In the genomic region with DNA sequence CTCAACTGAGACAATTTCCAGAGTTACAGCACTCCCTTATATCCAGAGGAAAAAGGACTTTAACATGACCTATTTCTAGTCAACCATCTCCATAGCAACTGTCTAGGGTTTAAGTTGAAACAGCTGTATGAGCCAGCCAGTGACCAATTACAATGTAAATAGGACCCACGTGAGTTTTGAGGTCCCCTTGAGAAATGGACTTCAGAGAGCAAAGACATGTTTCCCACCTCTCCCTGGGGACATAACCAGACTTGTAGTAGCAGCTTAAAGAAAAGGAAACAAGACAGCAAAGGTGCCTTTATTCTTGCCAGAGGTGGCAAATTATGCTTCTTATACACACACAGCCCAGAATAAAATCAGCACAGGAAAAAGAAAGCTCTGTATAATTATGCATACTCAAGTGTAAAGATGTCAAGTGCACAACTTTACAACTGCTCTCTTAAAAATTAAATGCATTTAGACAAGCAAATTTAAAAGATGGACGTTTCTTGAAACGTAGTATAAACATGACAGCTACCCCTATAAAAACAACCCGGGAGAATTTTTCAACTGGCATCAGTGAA, we compare ENCODE assay signal across 8 cellular contexts. TPM values are rescaled to one million over a fixed set of nuclear protein-coding genes. Genes with fewer than 3 reads are reported as not detected.
A peak's percentile ranks its signal among the peaks of the same experiment; 100 is the strongest.
DNase-seq lines count a peak whose midpoint lies in the region; ATAC-seq and TF ChIP-seq lines count a peak whose summit lies in the region.

No MANE protein-coding gene starts in this region.

- H3K4me3 Mint-ChIP-seq in progenitor cell of endocrine pancreas (ENCODE audit: low read depth): no peak overlapping the region

- H3K4me1 ChIP-seq in PC-3 (ENCODE audit: insufficient read depth, low read length): peaks cover 24% of the 10 kb centered on the region
- H3K4me1 ChIP-seq in colonic mucosa: no peaks in the 10 kb centered on the region

- peaks cover 11% of the 10 kb centered on the region for H3K4me1 Mint-ChIP-seq in progenitor cell of endocrine pancreas (ENCODE audit: low read depth)

- no peak overlapping the region for H3K27ac Mint-ChIP-seq in progenitor cell of endocrine pancreas

- peak overlapping the region; percentile 69 for H3K4me2 ChIP-seq in PC-3 (ENCODE audit: low read length)

- ATAC-seq in HG02642 (IDR thresholded peaks at IDR 0.05; ENCODE audit: poor library complexity, unreplicated experiment) (peak; percentile 89), PC-3 (peak; percentile 96)

- H3F3A ChIP-seq in PC-3 (ENCODE audit: low read length, unreplicated experiment): no peaks in the 10 kb centered on the region

- DNase-seq in SHP77 (lab: John Stamatoyannopoulos, UW): peak; percentile 33 to 49
- DNase-seq in SHP77 treated with DMSO at 0.1 percent for 48 hours (lab: John Stamatoyannopoulos, UW): no peak
- DNase-seq in PC-3: peak; percentile 93
- DNase-seq in inferior parietal cortex (ENCODE audit: extremely low spot score): peak; percentile 19
- no peak for DNase-seq in progenitor cell of endocrine pancreas (ENCODE audit: low spot score, unreplicated experiment)
- DNase-seq in stimulated activated CD4-positive, alpha-beta T cell treated with anti-CD3 and anti-CD28 coated beads, Interleukin-2, amount 100 ng/mL, for 48 hours: no peak
- DNase-seq in colonic mucosa: no peak

- H2AFZ ChIP-seq in PC-3 (ENCODE audit: low read length): no peak overlapping the region

- TF ChIP-seq CTCF in PC-3 (conservative IDR thresholded peaks at IDR 0.05; ENCODE audit: low read depth, low read length): no peak
- no peak for TF ChIP-seq CTCF in progenitor cell of endocrine pancreas (IDR thresholded peaks at IDR 0.05; ENCODE audit: unreplicated experiment)
- no peak for TF ChIP-seq CTCF in colonic mucosa (IDR thresholded peaks at IDR 0.05)

- no peaks in the 10 kb centered on the region for H3K27me3 Mint-ChIP-seq in progenitor cell of endocrine pancreas

- H3K9me2 ChIP-seq in PC-3 (replicated peaks; ENCODE audit: low read length): no peaks in the 10 kb centered on the region

- BruUV-seq in PC-3 (replicated peaks; lab: Mats Ljungman, UMichigan): no TSS peak

- peaks cover 7% of the 10 kb centered on the region; the same call in 1 of the 2 replicates for H3K79me2 ChIP-seq in PC-3 (ENCODE audit: low read length)

- H3K36me3 Mint-ChIP-seq in progenitor cell of endocrine pancreas (ENCODE audit: insufficient read depth): peaks cover 7% of the 10 kb centered on the region

- no peaks in the 10 kb centered on the region for H3K27me3 ChIP-seq in PC-3 (ENCODE audit: low read length)
- no peaks in the 10 kb centered on the region for H3K27me3 ChIP-seq in colonic mucosa

- no peaks in the 10 kb centered on the region for H3K9me3 ChIP-seq in PC-3 (ENCODE audit: low read length)
- H3K9me3 ChIP-seq in colonic mucosa: no peaks in the 10 kb centered on the region

- no peaks in the 10 kb centered on the region for H4K20me1 ChIP-seq in PC-3 (ENCODE audit: low read length)

- POLR2A ChIA-PET in PC-3 (lab: Charles Lee; ENCODE audit: unreplicated experiment): no interaction called here

- H3K27ac ChIP-seq in PC-3 (ENCODE audit: low read length) (peak overlapping the region; percentile 76), colonic mucosa (no peak overlapping the region)

- no peaks in the 10 kb centered on the region for H3K36me3 ChIP-seq in PC-3 (ENCODE audit: low read depth, low read length)
- H3K36me3 ChIP-seq in colonic mucosa: no peaks in the 10 kb centered on the region

- H3K4me3 ChIP-seq in PC-3 (ENCODE audit: low read length) (peak overlapping the region; percentile 11; the same call in 1 of the 2 replicates), colonic mucosa (no peak overlapping the region)

- H3K9ac ChIP-seq in PC-3 (ENCODE audit: low read length) (peak overlapping the region; percentile 46), colonic mucosa (ENCODE audit: low read depth in 2 of 2, low read length in 2 of 2) (no peak overlapping the region)

- CTCF ChIA-PET in PC-3 (lab: Charles Lee): interaction anchor here (1.1 kb wide), 1 partner anchor 13 kb away, joined by 3 read pairs; no protein-coding TSS in a partner anchor

- intact Hi-C loops in PC-3 (cut with micrococcal nuclease): loop anchor here (1.0 to 2.0 kb wide), 2 partner anchors 40 to 66 kb away; a partner anchor contains a TSS
- intact Hi-C loops in colonic mucosa (cut with DNase I): no loop called here

- peaks cover 6% of the 10 kb centered on the region for H3K9me3 Mint-ChIP-seq in progenitor cell of endocrine pancreas (ENCODE audit: low read depth)

RNA-seq across cellular contexts. Expression of a gene that starts 40.2 kb away (rescaled TPM):
- total RNA-seq in PC-3 (2014; rRNA removed): 79.1 and 81.5 TPM in 2 replicates
- 23.3 and 25.0 TPM in 2 replicates for total RNA-seq in progenitor cell of endocrine pancreas
- 10 to 100 TPM; 37.6 to 43.9 TPM for total RNA-seq in colonic mucosa

Comparison
In these comparisons a context has a peak if more than half of its experiments do, and no peak if none do; other contexts are left out.
1. DNase-seq: peak in SHP77 (2 of 2), PC-3 (single experiment) and inferior parietal cortex (single experiment); none in SHP77 treated with DMSO at 0.1 percent for 48 hours (single experiment), progenitor cell of endocrine pancreas (single experiment), stimulated activated CD4-positive, alpha-beta T cell treated with anti-CD3 and anti-CD28 coated beads, Interleukin-2, amount 100 ng/mL, for 48 hours (0 of 2) and colonic mucosa (single experiment).